Comparison of ENCODE assay signal across 8 cellular contexts in the genomic region with DNA sequence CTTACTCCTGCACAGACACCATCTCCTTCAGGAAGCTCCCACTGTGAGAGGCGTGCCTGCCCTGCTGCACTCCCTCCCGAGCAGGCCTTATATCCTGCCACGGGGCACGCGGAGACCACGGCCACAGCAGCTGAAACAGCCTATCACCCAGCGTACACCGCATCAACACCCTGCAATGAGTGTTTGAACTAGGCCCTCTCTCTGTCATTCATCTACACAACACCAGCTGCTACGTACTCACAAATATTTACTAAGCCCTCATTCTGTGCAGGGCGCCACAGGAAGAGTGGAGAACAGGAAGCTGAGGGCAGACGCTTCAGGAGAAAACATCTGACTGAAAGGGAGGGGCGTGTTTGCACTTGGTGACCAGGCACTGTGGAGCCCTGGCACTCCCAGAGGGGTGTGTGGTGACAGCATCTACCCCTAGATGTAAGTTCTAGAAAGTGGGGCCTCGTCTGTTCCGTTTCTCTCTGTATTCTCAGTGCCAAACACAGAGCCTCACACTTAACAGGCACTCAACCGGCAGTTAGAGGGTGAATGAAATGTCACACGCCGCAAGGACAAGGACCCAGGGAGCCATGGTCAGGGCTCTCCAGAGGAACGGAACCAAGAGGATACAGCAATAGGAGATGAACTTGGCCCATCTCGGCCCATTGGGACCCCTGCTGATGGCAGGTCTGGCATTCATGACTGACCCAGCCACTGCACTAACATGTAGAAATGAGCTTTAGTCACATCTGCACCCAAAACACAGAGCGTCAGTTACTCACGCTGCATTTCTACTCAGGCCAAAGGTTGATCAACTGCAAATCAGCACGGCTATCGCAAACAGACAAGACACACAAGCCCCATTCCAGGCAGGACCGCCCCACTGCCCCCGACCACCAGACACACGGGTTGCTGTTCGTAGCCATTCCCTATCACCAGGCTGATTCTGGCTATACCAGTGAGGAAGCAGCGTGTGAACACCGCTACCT. TPM values are rescaled to one million over a fixed set of nuclear protein-coding genes. Genes with fewer than 3 reads are reported as not detected.
DNase-seq lines count a peak whose midpoint lies in the region; ATAC-seq lines count a peak whose summit lies in the region.

No MANE protein-coding gene starts in this region.

- DNase-seq in Ammon's horn (ENCODE audit: low spot score) = peak; percentile 78
- peak; percentile 94 for DNase-seq in LHCN-M2 (ENCODE audit: low read depth)
- peak; percentile 40 to 89 (median 70) for DNase-seq in T-helper 1 cell
- peak; percentile 64 for DNase-seq in amniotic epithelial cell (ENCODE audit: low read depth)
- peak; percentile 61 for DNase-seq in left kidney (ENCODE audit: low read depth, low spot score)
- DNase-seq in stimulated activated CD8-positive, alpha-beta memory T cell treated with anti-CD3 and anti-CD28 coated beads, Interleukin-2, amount 100 ng/mL, for 1 hour (ENCODE audit: low read depth in 2 of 2) = peak; percentile 37 to 42
- no peak for DNase-seq in NK-92 treated with Interleukin-12 subunit alpha and Interleukin-12 subunit beta, amount 100 ng/mL, for 24 hours (lab: John Stamatoyannopoulos, UW)

- ATAC-seq in HG03045 (IDR thresholded peaks at IDR 0.05; ENCODE audit: unreplicated experiment) = no peak

RNA-seq across cellular contexts. Expression of a gene that starts 15.7 kb away (rescaled TPM):
- 74.1 and 81.2 TPM in 2 replicates for total RNA-seq in LHCN-M2 (2014; rRNA removed)
- polyA plus RNA-seq in LHCN-M2 (2012) = 50.4 TPM

RNA-seq across cellular contexts. Expression of a gene that starts 48.2 kb away (rescaled TPM):
- total RNA-seq in LHCN-M2 (2014; rRNA removed) = 2.4 and 3.5 TPM in 2 replicates
- 3.3 TPM for polyA plus RNA-seq in LHCN-M2 (2012)

RNA-seq across cellular contexts. Expression of a gene that starts 57.6 kb away (rescaled TPM):
- total RNA-seq in LHCN-M2 (2014; rRNA removed) = 2.6 and 3.0 TPM in 2 replicates
- 1.4 TPM for polyA plus RNA-seq in LHCN-M2 (2012)

RNA-seq across cellular contexts. Expression of a gene that starts 58.7 kb away (rescaled TPM):
- 172 and 188 TPM in 2 replicates for total RNA-seq in LHCN-M2 (2014; rRNA removed)
- polyA plus RNA-seq in LHCN-M2 (2012) = 515 TPM
